30 cellular contexts compared by ENCODE assay signal in genomic region chr17:42591411-42591810, GRCh38.
"Had no signal": no experiment of that assay in that cellular context is flagged by ENCODE, and none has a peak within 500 bp of the region (broad histone marks: within the 10 kb centered on the region; RNA-seq: fewer than 3 reads in every experiment).

No MANE protein-coding gene starts in this region.

- H3K27ac Mint-ChIP-seq: activated T-helper 2 cell treated with anti-CD3 and anti-CD28 coated beads, Interferon-gamma antibody, Interleukin-2, Interleukin-4, amounts not matched to agents 10 μg/mL and 5 μg/mL and 100 μg/mL, durations not matched to agents 14 hours and 24 hours and 36 hours had no signal

- ATAC-seq: activated CD4-positive, CD25-positive, alpha-beta regulatory T cell treated with anti-CD3 and anti-CD28 coated beads, Interleukin-2, amount 50 U/mL, for 24 hours; activated CD8-positive, alpha-beta memory T cell treated with anti-CD3 and anti-CD28 coated beads, Interleukin-2, amount 10 ng/mL, durations not matched to agents 7 days and 5 days; Panc1; Right ventricle myocardium inferior had no signal

- H3K27me3 Mint-ChIP-seq: activated CD4-positive, alpha-beta memory T cell treated with anti-CD3 and anti-CD28 coated beads, Interleukin-2, amount 10 ng/mL, durations not matched to agents 7 days and 5 days; activated CD8-positive, alpha-beta memory T cell treated with anti-CD3 and anti-CD28 coated beads, Interleukin-2, amount 10 ng/mL, durations not matched to agents 7 days and 5 days; activated naive CD4-positive, alpha-beta T cell treated with anti-CD3 and anti-CD28 coated beads, Interleukin-2, amount 50 U/mL, for 24 hours; activated naive CD8-positive, alpha-beta T cell treated with anti-CD3 and anti-CD28 coated beads, Interleukin-2, amount 10 ng/mL, durations not matched to agents 7 days and 5 days; central memory CD8-positive, alpha-beta T cell had no signal

- H3K4me3 Mint-ChIP-seq: activated CD4-positive, alpha-beta memory T cell treated with anti-CD3 and anti-CD28 coated beads, Interleukin-2, amount 10 ng/mL, durations not matched to agents 7 days and 5 days; activated CD8-positive, alpha-beta memory T cell treated with anti-CD3 and anti-CD28 coated beads, Interleukin-2, amount 10 ng/mL, durations not matched to agents 7 days and 5 days; activated naive CD4-positive, alpha-beta T cell treated with anti-CD3 and anti-CD28 coated beads, Interleukin-2, amount 50 U/mL, for 24 hours; central memory CD8-positive, alpha-beta T cell had no signal

- H3K9me3 ChIP-seq: ascending aorta had no signal

- DNase-seq: activated CD4-positive, alpha-beta memory T cell treated with anti-CD3 and anti-CD28 coated beads, Interleukin-2, amount 10 ng/mL, durations not matched to agents 7 days and 5 days; activated CD4-positive, alpha-beta T cell treated with anti-CD3 and anti-CD28 coated beads for 4 hours; activated CD8-positive, alpha-beta memory T cell treated with anti-CD3 and anti-CD28 coated beads for 24 hours; activated CD8-positive, alpha-beta memory T cell treated with anti-CD3 and anti-CD28 coated beads, Interleukin-2, amount 10 ng/mL, durations not matched to agents 7 days and 5 days; activated CD8-positive, alpha-beta memory T cell treated with anti-CD3 and anti-CD28 coated beads, Interleukin-2, amount 50 U/mL, for 48 hours; activated gamma-delta T cell; activated naive CD4-positive, alpha-beta T cell treated with Interleukin-2 at 50 U/mL for 16 hours; activated naive CD8-positive, alpha-beta T cell treated with anti-CD3 and anti-CD28 coated beads, Interleukin-2, amount 10 ng/mL, durations not matched to agents 7 days and 5 days; activated T-cell treated with anti-CD3 and anti-CD28 coated beads, Interleukin-2, amount 50 U/mL, for 1 hour; amygdala; KG1; MM.1S; MV-4-11; NCI-H1092; NCI-H1436 treated with DMSO at 0.1 percent for 48 hours; NCI-H1694 treated with DMSO at 0.1 percent for 48 hours; NCI-H2029; NCI-H345; NCI-H524 treated with DMSO at 0.1 percent for 48 hours; SIG-M5; SW 1271; T-helper 1 cell; T1000 had no signal

- H3K9me3 Mint-ChIP-seq: activated CD4-positive, alpha-beta memory T cell treated with anti-CD3 and anti-CD28 coated beads, Interleukin-2, amount 10 ng/mL, durations not matched to agents 7 days and 5 days; activated naive CD4-positive, alpha-beta T cell treated with anti-CD3 and anti-CD28 coated beads, Interleukin-2, amount 50 U/mL, for 24 hours; activated naive CD8-positive, alpha-beta T cell treated with anti-CD3 and anti-CD28 coated beads, Interleukin-2, amount 10 ng/mL, durations not matched to agents 7 days and 5 days; activated T-helper 2 cell treated with anti-CD3 and anti-CD28 coated beads, Interferon-gamma antibody, Interleukin-2, Interleukin-4, amounts not matched to agents 10 μg/mL and 5 μg/mL and 100 μg/mL, durations not matched to agents 14 hours and 24 hours and 36 hours; central memory CD8-positive, alpha-beta T cell had no signal
